32 cellular contexts compared by ENCODE assay signal in the genomic region with DNA sequence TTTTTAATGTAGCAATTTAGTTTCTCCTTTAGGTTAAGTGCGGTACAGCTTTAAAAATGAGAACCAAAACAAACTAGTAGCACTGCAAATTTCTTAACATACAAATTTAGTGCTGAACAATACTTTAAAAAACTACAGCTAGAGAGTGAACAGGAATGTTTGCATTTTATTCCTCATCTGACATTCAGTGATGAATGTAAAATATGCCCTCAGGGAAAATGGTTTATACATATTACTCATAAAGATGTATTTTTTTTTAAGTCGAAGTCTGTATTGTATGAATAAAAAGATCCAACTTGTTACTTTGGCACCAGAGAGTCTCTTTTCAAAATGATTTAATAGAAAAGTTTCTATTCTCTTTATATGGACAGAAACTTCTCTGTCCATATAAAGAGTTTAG.
DNase-seq lines count a peak whose midpoint lies in the region; ATAC-seq, FAIRE-seq and TF ChIP-seq lines count a peak whose summit lies in the region.
"Had no signal": no experiment of that assay in that cellular context is flagged by ENCODE, and none has a peak within 500 bp of the region (broad histone marks: within the 10 kb centered on the region; RNA-seq: fewer than 3 reads in every experiment).

No MANE protein-coding gene starts in this region.

- CTCF ChIA-PET in MCF 10A (lab: Yijun Ruan, JAX) (interaction anchor here (0.6 kb wide), 1 partner anchor 130 kb away, joined by 4 read pairs; no protein-coding TSS in a partner anchor), GM12878 (lab: Yijun Ruan, JAX) (no interaction called here)
- CTCF ChIA-PET in CD8-positive, alpha-beta memory T cell (lab: Charles Lee), result no interaction called here

- TF ChIP-seq RAD21 in GM12878 (IDR thresholded peaks at IDR 0.05; ENCODE audit: insufficient read depth, low read depth, low read length), result no peak

- no peak overlapping the region for H3K4me3 Mint-ChIP-seq in MCF 10A (ENCODE audit: unreplicated experiment)
- H3K4me3 Mint-ChIP-seq in CD8-positive, alpha-beta memory T cell, result no peak overlapping the region
- H3K4me3 Mint-ChIP-seq: activated CD4-positive, alpha-beta T cell treated with anti-CD3 and anti-CD28 coated beads for 36 hours; activated naive CD8-positive, alpha-beta T cell; CD4-positive, alpha-beta memory T cell; stimulated activated naive B cell treated with anti-CD40 and anti-IgM and Interleukin-4, amounts not matched to agents 10 μg/mL and 1 μg/mL and 100 μg/mL, for 72 hours had no signal

- H3K4me3 ChIP-seq in breast epithelium (no peak overlapping the region), GM12878 (no peak overlapping the region)
- H3K4me3 ChIP-seq in CD8-positive, alpha-beta memory T cell (ENCODE audit: low read length), result no peak overlapping the region
- H3K4me3 ChIP-seq: heart left ventricle, psoas muscle, testis, uterus had no signal

- no peak overlapping the region for H3K4me2 ChIP-seq in GM12878 (ENCODE audit: control insufficient read depth, insufficient read depth)

- H3K27ac ChIP-seq in breast epithelium (no peak overlapping the region), GM12878 (ENCODE audit: control insufficient read depth, insufficient read depth) (no peak overlapping the region), foreskin keratinocyte (no peak overlapping the region)
- no peak overlapping the region for H3K27ac ChIP-seq in CD8-positive, alpha-beta memory T cell (ENCODE audit: low read depth, low read length)
- H3K27ac ChIP-seq: heart left ventricle, psoas muscle, testis, uterus had no signal

- ATAC-seq in GM12878, result no peak
- peak; percentile 75 for ATAC-seq in foreskin keratinocyte
- no peak for ATAC-seq in GM21737 (IDR thresholded peaks at IDR 0.05; ENCODE audit: unreplicated experiment)
- ATAC-seq: activated CD4-positive, alpha-beta T cell treated with anti-CD3 and anti-CD28 coated beads for 36 hours; heart left ventricle; psoas muscle; SK-N-SH treated with all-trans-retinoic acid at 6 μM for 48 hours; stimulated activated naive B cell treated with anti-CD40 and anti-IgM and Interleukin-4, amounts not matched to agents 10 μg/mL and 1 μg/mL and 100 μg/mL, for 72 hours had no signal

- H3K9ac ChIP-seq in GM12878 (ENCODE audit: control insufficient read depth, insufficient read depth, low read length), result no peak overlapping the region

- no peaks in the 10 kb centered on the region for H3K79me2 ChIP-seq in GM12878 (ENCODE audit: control insufficient read depth, insufficient read depth, low read length)

- BruUV-seq in MCF 10A (replicated peaks; lab: Mats Ljungman, UMichigan) (no TSS peak), GM12878 (replicated peaks; lab: Mats Ljungman, UMichigan) (no TSS peak)

- FAIRE-seq in GM12878 (lab: Jason Lieb, UNC), result no peak
- FAIRE-seq: astrocyte, endometrium had no signal

- DNase-seq in MCF 10A (ENCODE audit: unreplicated experiment) (peak; percentile 14), breast epithelium (ENCODE audit: low spot score in 2 of 2) (no peak), GM12878 (ENCODE audit: low read depth, low spot score) (no peak), foreskin keratinocyte (peak; percentile 46 to 78), NCI-H345 (lab: John Stamatoyannopoulos, UW) (no peak), Ammon's horn (ENCODE audit: low spot score) (no peak)
- DNase-seq in CD8-positive, alpha-beta memory T cell, result no peak
- DNase-seq: 8988T; activated CD4-positive, alpha-beta T cell treated with anti-CD3 and anti-CD28 coated beads for 36 hours; activated CD8-positive, alpha-beta memory T cell treated with anti-CD3 and anti-CD28 coated beads for 24 hours; activated effector memory CD4-positive, alpha-beta T cell treated with Interleukin-2 at 50 U/mL for 16 hours; AML-193; CD4-positive, alpha-beta memory T cell; central memory CD4-positive, alpha-beta T cell; dermis blood vessel endothelial cell; DMS 273 treated with DMSO at 0.1 percent for 48 hours; heart left ventricle; mesenchymal stem cell; NCI-H1105; NCI-H1930; NCI-H748 treated with DMSO at 0.1 percent for 48 hours; psoas muscle; RPMI8226; stimulated activated CD4-positive, alpha-beta T cell treated with anti-CD3 and anti-CD28 coated beads, Interleukin-15, amount 100 ng/mL, for 24 hours; stimulated activated naive B cell treated with anti-CD40 and anti-IgM and Interleukin-4, amounts not matched to agents 10 μg/mL and 1 μg/mL and 100 μg/mL, for 72 hours; testis; uterus had no signal

- H3K36me3 Mint-ChIP-seq in MCF 10A (ENCODE audit: insufficient read depth, unreplicated experiment), result peaks cover 4% of the 10 kb centered on the region
- peaks cover 7 to 20% (median 7%) of the 10 kb centered on the region in 3 donors for H3K36me3 Mint-ChIP-seq in CD8-positive, alpha-beta memory T cell

- POLR2A ChIA-PET in MCF 10A (lab: Yijun Ruan, JAX), result no interaction called here
- POLR2A ChIA-PET in GM12878 (lab: Charles Lee), result no interaction called here
- POLR2A ChIA-PET in CD8-positive, alpha-beta memory T cell (lab: Charles Lee), result no interaction called here

- peak overlapping the region; percentile 7 for H3K27ac Mint-ChIP-seq in MCF 10A (ENCODE audit: low read depth, unreplicated experiment)
- H3K27ac Mint-ChIP-seq in CD8-positive, alpha-beta memory T cell, result no peak overlapping the region
- H3K27ac Mint-ChIP-seq: activated CD4-positive, alpha-beta T cell treated with anti-CD3 and anti-CD28 coated beads for 36 hours; activated naive CD8-positive, alpha-beta T cell; CD4-positive, alpha-beta memory T cell; stimulated activated naive B cell treated with anti-CD40 and anti-IgM and Interleukin-4, amounts not matched to agents 10 μg/mL and 1 μg/mL and 100 μg/mL, for 72 hours had no signal

- no peaks in the 10 kb centered on the region for H4K20me1 ChIP-seq in GM12878 (ENCODE audit: control insufficient read depth, insufficient read depth)

- peaks cover 30% of the 10 kb centered on the region for H3K9me3 Mint-ChIP-seq in MCF 10A (ENCODE audit: unreplicated experiment)
- peaks cover 8 to 23% (median 13%) of the 10 kb centered on the region in 5 donors for H3K9me3 Mint-ChIP-seq in CD8-positive, alpha-beta memory T cell

- TF ChIP-seq CTCF in MCF 10A (IDR thresholded peaks at IDR 0.05; ENCODE audit: unreplicated experiment) (no peak), breast epithelium (IDR thresholded peaks at IDR 0.05) (no peak), GM12878 (IDR thresholded peaks at IDR 0.05 in 2 of 3, conservative IDR thresholded peaks at IDR 0.05 in 1 of 3; ENCODE audit: control insufficient read depth in 2 of 3, extremely low read depth in 1 of 3, insufficient read depth in 1 of 3, low read depth in 3 of 3, low read length in 3 of 3) (no peak), foreskin keratinocyte (conservative IDR thresholded peaks at IDR 0.05) (no peak)

- TF ChIP-seq POLR2A in breast epithelium (IDR thresholded peaks at IDR 0.05), result no peak
- TF ChIP-seq POLR2A in GM12878 (IDR thresholded peaks at IDR 0.05; ENCODE audit: low read depth, low read length), result no peak

- no peaks in the 10 kb centered on the region for H3K27me3 Mint-ChIP-seq in MCF 10A (ENCODE audit: insufficient read depth, unreplicated experiment)
- H3K27me3 Mint-ChIP-seq in CD8-positive, alpha-beta memory T cell, result no peaks in the 10 kb centered on the region
- H3K27me3 Mint-ChIP-seq: activated CD4-positive, alpha-beta T cell treated with anti-CD3 and anti-CD28 coated beads for 36 hours; activated naive CD8-positive, alpha-beta T cell; CD4-positive, alpha-beta memory T cell; stimulated activated naive B cell treated with anti-CD40 and anti-IgM and Interleukin-4, amounts not matched to agents 10 μg/mL and 1 μg/mL and 100 μg/mL, for 72 hours had no signal

- RAD21 ChIA-PET in GM12878 (lab: Charles Lee; ENCODE audit: unreplicated experiment), result interaction anchor here (0.9 to 1.2 kb wide), 2 partner anchors 9 to 12 kb away, joined by 3 to 4 read pairs; no protein-coding TSS in a partner anchor

- H3K4me1 Mint-ChIP-seq in MCF 10A (ENCODE audit: insufficient read depth, unreplicated experiment), result peaks cover 6% of the 10 kb centered on the region
- no peaks in the 10 kb centered on the region for H3K4me1 Mint-ChIP-seq in CD8-positive, alpha-beta memory T cell
- H3K4me1 Mint-ChIP-seq: activated CD4-positive, alpha-beta T cell treated with anti-CD3 and anti-CD28 coated beads for 36 hours; CD4-positive, alpha-beta memory T cell; stimulated activated naive B cell treated with anti-CD40 and anti-IgM and Interleukin-4, amounts not matched to agents 10 μg/mL and 1 μg/mL and 100 μg/mL, for 72 hours had no signal

- no peak for TF ChIP-seq EP300 in GM12878 (IDR thresholded peaks at IDR 0.05; ENCODE audit: borderline replicate concordance in 1 of 2, control insufficient read depth in 1 of 2, low read depth in 2 of 2, low read length in 2 of 2)

- no peaks in the 10 kb centered on the region for H3K36me3 ChIP-seq in breast epithelium
- H3K36me3 ChIP-seq in GM12878 (ENCODE audit: control insufficient read depth in 2 of 2, insufficient read depth in 2 of 2, low read length in 1 of 2), result peaks cover 3 to 6% of the 10 kb centered on the region in 2 experiments; a peak in 3 of 4 replicates
- H3K36me3 ChIP-seq in CD8-positive, alpha-beta memory T cell (ENCODE audit: insufficient read depth, low read length), result no peaks in the 10 kb centered on the region
- H3K36me3 ChIP-seq: heart left ventricle, uterus had no signal

- peaks cover 0 to 12% of the 10 kb centered on the region in 2 donors for H3K9me3 ChIP-seq in breast epithelium
- peaks cover 2% of the 10 kb centered on the region for H3K9me3 ChIP-seq in GM12878 (replicated peaks; ENCODE audit: control insufficient read depth, insufficient read depth, low read length)
- no peaks in the 10 kb centered on the region for H3K9me3 ChIP-seq in CD8-positive, alpha-beta memory T cell (ENCODE audit: low read length)
- H3K9me3 ChIP-seq: testis had no signal

- no peak overlapping the region for H2AFZ ChIP-seq in GM12878 (ENCODE audit: control insufficient read depth, low read depth, low read length)

- H3K27me3 ChIP-seq in breast epithelium, result no peaks in the 10 kb centered on the region
- H3K27me3 ChIP-seq in GM12878 (replicated peaks in 1 of 2; ENCODE audit: control insufficient read depth in 2 of 2, insufficient read depth in 2 of 2, low read length in 1 of 2), result no peaks in the 10 kb centered on the region
- no peaks in the 10 kb centered on the region for H3K27me3 ChIP-seq in foreskin keratinocyte
- H3K27me3 ChIP-seq in CD8-positive, alpha-beta memory T cell (ENCODE audit: insufficient read depth, low read length, poor library complexity, severe bottlenecking), result no peaks in the 10 kb centered on the region
- H3K27me3 ChIP-seq: heart left ventricle, testis, uterus had no signal

- SMC1A ChIA-PET in GM12878 (lab: Charles Lee; ENCODE audit: uncharacterized antibody, unreplicated experiment), result interaction anchor here (0.6 to 1.3 kb wide), 2 partner anchors 39 to 57 kb away, joined by 4 read pairs; no protein-coding TSS in a partner anchor

- 42% methylated on average over 2 of the region's 2 CpGs for WGBS in GM12878 (ENCODE audit: insufficient coverage, insufficient replicate concordance, low lambda C conversion rate, missing lambda C conversion rate)

- H3K4me1 ChIP-seq in breast epithelium, result no peaks in the 10 kb centered on the region
- no peaks in the 10 kb centered on the region for H3K4me1 ChIP-seq in GM12878 (ENCODE audit: control insufficient read depth, insufficient read depth, low read length)
- peaks cover 11% of the 10 kb centered on the region for H3K4me1 ChIP-seq in foreskin keratinocyte
- H3K4me1 ChIP-seq in CD8-positive, alpha-beta memory T cell (ENCODE audit: insufficient read depth, low read length), result no peaks in the 10 kb centered on the region
- H3K4me1 ChIP-seq: heart left ventricle, psoas muscle, testis, uterus had no signal

- intact Hi-C loops in MCF 10A (cut with micrococcal nuclease), result no loop called here
- intact Hi-C loops in breast epithelium (cut with DNase I; ENCODE audit: low total_unique reads), result no loop called here
- intact Hi-C loops in GM12878 (cut with micrococcal nuclease; ENCODE audit: unreplicated experiment), result no loop called here

- in situ Hi-C loops in GM12878 (cut with MboI), result no loop called here

Comparison
In these comparisons a context has a peak if more than half of its experiments do, and no peak if none do; other contexts are left out.
1. DNase-seq: peak in MCF 10A (single experiment) and foreskin keratinocyte (2 of 2); none in breast epithelium (0 of 2), GM12878 (single experiment), NCI-H345 (single experiment), CD8-positive, alpha-beta memory T cell (0 of 5) and Ammon's horn (single experiment).